ENCODE assay signal across 1 cellular context in the genomic region with DNA sequence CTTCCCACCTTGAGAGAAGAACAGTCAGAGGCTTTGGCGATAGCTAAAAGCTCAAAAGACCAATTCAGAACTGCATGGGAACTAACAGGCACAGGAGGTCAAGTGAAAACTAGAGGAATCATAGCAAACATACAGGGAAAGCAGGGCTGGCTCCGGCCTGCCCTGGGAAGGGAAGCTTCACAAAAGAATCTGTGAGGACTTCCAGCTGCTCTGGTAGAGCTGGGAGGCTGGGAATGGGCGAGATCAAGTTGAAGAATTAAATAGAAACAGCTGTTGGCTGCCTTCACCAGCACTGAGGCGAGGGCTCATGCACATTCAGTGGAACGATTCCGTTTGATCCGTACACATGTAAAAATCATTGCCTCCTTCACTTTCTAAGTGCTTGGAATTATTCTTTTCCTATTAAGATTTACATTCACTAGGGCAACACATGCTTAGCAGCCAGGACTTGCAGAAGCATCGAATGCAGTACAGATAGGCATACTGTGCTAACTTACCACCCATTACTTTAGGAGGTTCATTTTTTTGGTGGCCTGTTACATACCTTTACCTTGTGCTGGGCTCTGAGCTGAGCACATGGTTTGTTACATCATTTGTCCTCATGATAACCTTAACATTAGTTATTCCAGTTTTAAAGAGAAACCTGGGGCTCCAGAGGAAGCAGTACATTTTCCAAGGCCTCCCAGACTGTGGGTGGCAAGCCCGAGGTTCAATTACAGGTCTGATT.
TF ChIP-seq lines count a peak whose summit lies in the region.

No MANE protein-coding gene starts in this region.

TF ChIP-seq in IMR-90, 13 proteins besides CTCF, POLR2A, EP300 and RAD21 (continued from another document):
- TF ChIP-seq, protein P1, sequence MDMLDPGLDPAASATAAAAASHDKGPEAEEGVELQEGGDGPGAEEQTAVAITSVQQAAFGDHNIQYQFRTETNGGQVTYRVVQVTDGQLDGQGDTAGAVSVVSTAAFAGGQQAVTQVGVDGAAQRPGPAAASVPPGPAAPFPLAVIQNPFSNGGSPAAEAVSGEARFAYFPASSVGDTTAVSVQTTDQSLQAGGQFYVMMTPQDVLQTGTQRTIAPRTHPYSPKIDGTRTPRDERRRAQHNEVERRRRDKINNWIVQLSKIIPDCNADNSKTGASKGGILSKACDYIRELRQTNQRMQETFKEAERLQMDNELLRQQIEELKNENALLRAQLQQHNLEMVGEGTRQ (IDR thresholded peaks at IDR 0.05; ENCODE audit: low read depth, low read length), result no peak
- no peak for TF ChIP-seq RCOR1 (IDR thresholded peaks at IDR 0.05; ENCODE audit: insufficient replicate concordance, low read length)
- TF ChIP-seq CEBPB (IDR thresholded peaks at IDR 0.05; ENCODE audit: low read depth, low read length), result no peak
- TF ChIP-seq FOS (IDR thresholded peaks at IDR 0.05; ENCODE audit: low read depth, low read length), result no peak
- no peak for TF ChIP-seq RFX5 (IDR thresholded peaks at IDR 0.05; ENCODE audit: low read depth, low read length)
- no peak for TF ChIP-seq CHD1 (IDR thresholded peaks at IDR 0.05; ENCODE audit: low read depth, low read length)
- TF ChIP-seq MXI1 (IDR thresholded peaks at IDR 0.05; ENCODE audit: borderline replicate concordance, low read depth, low read length), result no peak
- no peak for TF ChIP-seq MAZ (IDR thresholded peaks at IDR 0.05; ENCODE audit: borderline replicate concordance, low read depth, low read length)
- TF ChIP-seq, protein P2, sequence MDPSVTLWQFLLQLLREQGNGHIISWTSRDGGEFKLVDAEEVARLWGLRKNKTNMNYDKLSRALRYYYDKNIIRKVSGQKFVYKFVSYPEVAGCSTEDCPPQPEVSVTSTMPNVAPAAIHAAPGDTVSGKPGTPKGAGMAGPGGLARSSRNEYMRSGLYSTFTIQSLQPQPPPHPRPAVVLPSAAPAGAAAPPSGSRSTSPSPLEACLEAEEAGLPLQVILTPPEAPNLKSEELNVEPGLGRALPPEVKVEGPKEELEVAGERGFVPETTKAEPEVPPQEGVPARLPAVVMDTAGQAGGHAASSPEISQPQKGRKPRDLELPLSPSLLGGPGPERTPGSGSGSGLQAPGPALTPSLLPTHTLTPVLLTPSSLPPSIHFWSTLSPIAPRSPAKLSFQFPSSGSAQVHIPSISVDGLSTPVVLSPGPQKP (IDR thresholded peaks at IDR 0.05; ENCODE audit: borderline replicate concordance, low read depth, low read length), result no peak
- no peak for TF ChIP-seq SMC3 (IDR thresholded peaks at IDR 0.05; ENCODE audit: low read depth, low read length)
- no peak for TF ChIP-seq NFE2L2 (IDR thresholded peaks at IDR 0.05; ENCODE audit: low read depth, low read length)
- no peak for TF ChIP-seq MAFK (IDR thresholded peaks at IDR 0.05; ENCODE audit: low read depth, low read length)
